Comparison of ENCODE assay signal across 23 cellular contexts in genomic region chr15:31027948-31028586, GRCh38.
"Had no signal": no experiment of that assay in that cellular context is flagged by ENCODE, and none has a peak within 500 bp of the region (broad histone marks: within the 10 kb centered on the region; RNA-seq: fewer than 3 reads in every experiment).

No MANE protein-coding gene starts in this region.

- ATAC-seq: activated CD8-positive, alpha-beta memory T cell treated with anti-CD3 and anti-CD28 coated beads, Interleukin-2, amount 10 ng/mL, durations not matched to agents 7 days and 5 days; activated T-helper 17 cell treated with anti-CD3 and anti-CD28 coated beads, Interleukin-2, amount 50 U/mL, for 72 hours; esophagus mucosa; gastroesophageal sphincter; heart left ventricle; left lung; stimulated activated memory B cell treated with anti-CD40 and anti-IgM and Interleukin-4, amounts not matched to agents 10 μg/mL and 1 μg/mL and 100 μg/mL, for 72 hours; T-cell; upper lobe of right lung had no signal

- H3K4me3 ChIP-seq: colonic mucosa, gastroesophageal sphincter, heart left ventricle, left lung, spleen, thoracic aorta, upper lobe of right lung had no signal

- H3K9me3 ChIP-seq: colonic mucosa, gastroesophageal sphincter, heart left ventricle, left lung, spleen, thoracic aorta, upper lobe of right lung had no signal

- DNase-seq: activated CD4-positive, alpha-beta memory T cell treated with anti-CD3 and anti-CD28 coated beads for 36 hours; activated CD8-positive, alpha-beta memory T cell treated with anti-CD3 and anti-CD28 coated beads, Interleukin-2, amount 10 ng/mL, durations not matched to agents 7 days and 5 days; activated naive CD4-positive, alpha-beta T cell; activated naive CD8-positive, alpha-beta T cell treated with anti-CD3 and anti-CD28 coated beads for 36 hours; activated T-cell treated with anti-CD3 and anti-CD28 coated beads, Interleukin-2, amount 50 U/mL, for 1 hour; amniotic stem cell; caudate nucleus; colonic mucosa; heart left ventricle; left lung; occipital lobe; posterior cingulate gyrus; retina; spleen; stimulated activated CD4-positive, alpha-beta T cell treated with anti-CD3 and anti-CD28 coated beads, Interleukin-4, amount 100 ng/mL, for 4 hours; T-cell; upper lobe of right lung had no signal

- H3K27ac ChIP-seq: colonic mucosa, gastroesophageal sphincter, heart left ventricle, left lung, spleen, thoracic aorta, upper lobe of right lung, VCaP had no signal

- H3K4me1 ChIP-seq: colonic mucosa, upper lobe of right lung had no signal

- H3K36me3 ChIP-seq: colonic mucosa, gastroesophageal sphincter, heart left ventricle, left lung, spleen, thoracic aorta, upper lobe of right lung had no signal

- H3K27me3 ChIP-seq: colonic mucosa, gastroesophageal sphincter, heart left ventricle, left lung, spleen, upper lobe of right lung had no signal
